19 cellular contexts compared by ENCODE assay signal in the genomic region with DNA sequence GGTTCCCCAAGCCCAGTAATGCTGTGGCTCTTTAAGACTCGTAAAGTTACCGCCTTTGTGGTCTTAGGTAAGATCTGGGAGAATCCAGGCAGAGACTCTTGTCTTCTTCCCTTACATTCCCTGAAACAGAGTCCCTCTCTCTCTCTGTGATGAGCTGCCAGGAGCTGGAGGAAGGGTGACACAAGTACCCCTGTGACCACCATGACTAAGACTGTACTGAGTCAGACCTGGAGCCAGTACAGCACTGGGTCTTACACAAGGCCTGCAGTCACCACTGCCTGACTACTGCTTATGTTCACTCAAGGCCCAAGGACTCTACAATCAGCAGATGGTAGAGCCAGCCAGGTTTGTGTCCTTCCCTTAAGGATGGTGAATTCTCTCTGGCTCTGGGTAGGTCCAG.
DNase-seq lines count a peak whose midpoint lies in the region; ATAC-seq, FAIRE-seq and TF ChIP-seq lines count a peak whose summit lies in the region.
"Had no signal": no experiment of that assay in that cellular context is flagged by ENCODE, and none has a peak within 500 bp of the region (broad histone marks: within the 10 kb centered on the region; RNA-seq: fewer than 3 reads in every experiment).

No MANE protein-coding gene starts in this region.

- no peak overlapping the region for H3K4me3 ChIP-seq in fibroblast of the aortic adventitia (ENCODE audit: low read depth, low read length)
- H3K4me3 ChIP-seq in pancreas = no peak overlapping the region
- H3K4me3 ChIP-seq: heart left ventricle, skin epidermis, vagina had no signal

- no peak for FAIRE-seq in pancreas (lab: Jason Lieb, UNC)
- FAIRE-seq: kidney had no signal

- no peaks in the 10 kb centered on the region for H3K36me3 Mint-ChIP-seq in activated T-helper 2 cell treated with anti-CD3 and anti-CD28 coated beads, Interferon-gamma antibody, Interleukin-2, Interleukin-4, amounts not matched to agents 10 μg/mL and 5 μg/mL and 100 μg/mL, durations not matched to agents 14 hours and 24 hours and 36 hours (ENCODE audit: low read depth)

- intact Hi-C loops in pancreas (cut with DNase I) = no loop called here
- intact Hi-C loops in activated T-helper 2 cell treated with anti-CD3 and anti-CD28 coated beads, Interferon-gamma antibody, Interleukin-2, Interleukin-4, amounts not matched to agents 10 μg/mL and 5 μg/mL and 100 μg/mL, durations not matched to agents 14 hours and 24 hours and 36 hours (cut with micrococcal nuclease) = no loop called here

- DNase-seq in AG08395 (ENCODE audit: low spot score) (peak; percentile 43), GM04504 (ENCODE audit: low read depth) (peak; percentile 9), T1000 (lab: John Stamatoyannopoulos, UW) (peak; percentile 25), fibroblast of the aortic adventitia (ENCODE audit: low read depth) (peak; percentile 10), cerebellar cortex (ENCODE audit: low spot score) (no peak), NCI-H1436 treated with DMSO at 0.1 percent for 48 hours (lab: John Stamatoyannopoulos, UW) (no peak), pancreas (no peak)
- DNase-seq in activated T-helper 2 cell treated with anti-CD3 and anti-CD28 coated beads, Interferon-gamma antibody, Interleukin-2, Interleukin-4, amounts not matched to agents 10 μg/mL and 5 μg/mL and 100 μg/mL, durations not matched to agents 14 hours and 24 hours and 36 hours (ENCODE audit: low spot score) = no peak
- DNase-seq: activated naive CD4-positive, alpha-beta T cell treated with Interleukin-2 at 50 U/mL for 16 hours; BE2C; H9; heart left ventricle; kidney; NCI-H446; OCI-M1; stimulated activated naive CD4-positive, alpha-beta T cell had no signal

- H3K36me3 ChIP-seq in pancreas = no peaks in the 10 kb centered on the region
- H3K36me3 ChIP-seq: BE2C, heart left ventricle, vagina had no signal

- H3K27me3 ChIP-seq in pancreas = no peaks in the 10 kb centered on the region
- H3K27me3 ChIP-seq: BE2C, heart left ventricle, vagina had no signal

- ATAC-seq in pancreas = no peak
- ATAC-seq: SK-N-SH treated with all-trans-retinoic acid at 6 μM for 48 hours had no signal

- H3K27ac ChIP-seq in pancreas = no peak overlapping the region
- H3K27ac ChIP-seq: heart left ventricle, skin epidermis, vagina had no signal

- no peak overlapping the region for H3K4me3 Mint-ChIP-seq in activated T-helper 2 cell treated with anti-CD3 and anti-CD28 coated beads, Interferon-gamma antibody, Interleukin-2, Interleukin-4, amounts not matched to agents 10 μg/mL and 5 μg/mL and 100 μg/mL, durations not matched to agents 14 hours and 24 hours and 36 hours (ENCODE audit: low read depth)
- H3K4me3 Mint-ChIP-seq: H9 had no signal

- 92 to 100% methylated on average over 2 of the region's 2 CpGs for WGBS in pancreas, 2 donors

- H3K4me1 ChIP-seq in pancreas = no peaks in the 10 kb centered on the region
- H3K4me1 ChIP-seq: BE2C, heart left ventricle, vagina had no signal

- H3K4me1 Mint-ChIP-seq in activated T-helper 2 cell treated with anti-CD3 and anti-CD28 coated beads, Interferon-gamma antibody, Interleukin-2, Interleukin-4, amounts not matched to agents 10 μg/mL and 5 μg/mL and 100 μg/mL, durations not matched to agents 14 hours and 24 hours and 36 hours (ENCODE audit: low read depth) = no peaks in the 10 kb centered on the region
- H3K4me1 Mint-ChIP-seq: H9 had no signal

- H3K9me3 Mint-ChIP-seq in activated T-helper 2 cell treated with anti-CD3 and anti-CD28 coated beads, Interferon-gamma antibody, Interleukin-2, Interleukin-4, amounts not matched to agents 10 μg/mL and 5 μg/mL and 100 μg/mL, durations not matched to agents 14 hours and 24 hours and 36 hours = no peaks in the 10 kb centered on the region

- no peaks in the 10 kb centered on the region for H3K27me3 Mint-ChIP-seq in activated T-helper 2 cell treated with anti-CD3 and anti-CD28 coated beads, Interferon-gamma antibody, Interleukin-2, Interleukin-4, amounts not matched to agents 10 μg/mL and 5 μg/mL and 100 μg/mL, durations not matched to agents 14 hours and 24 hours and 36 hours (ENCODE audit: low read depth)

- no peak overlapping the region for H3K27ac Mint-ChIP-seq in activated T-helper 2 cell treated with anti-CD3 and anti-CD28 coated beads, Interferon-gamma antibody, Interleukin-2, Interleukin-4, amounts not matched to agents 10 μg/mL and 5 μg/mL and 100 μg/mL, durations not matched to agents 14 hours and 24 hours and 36 hours
- H3K27ac Mint-ChIP-seq: H9 had no signal

- TF ChIP-seq CTCF in fibroblast of the aortic adventitia (IDR thresholded peaks at IDR 0.05; ENCODE audit: insufficient read depth, low read length) (no peak), pancreas (IDR thresholded peaks at IDR 0.05) (no peak)

- H3K9me3 ChIP-seq in pancreas = no peaks in the 10 kb centered on the region
- H3K9me3 ChIP-seq: BE2C, heart left ventricle, vagina had no signal

Comparison
In these comparisons a context has a peak if more than half of its experiments do, and no peak if none do; other contexts are left out.
1. DNase-seq: peak in AG08395 (single experiment), GM04504 (single experiment), T1000 (single experiment) and fibroblast of the aortic adventitia (single experiment); none in cerebellar cortex (single experiment), NCI-H1436 treated with DMSO at 0.1 percent for 48 hours (single experiment), pancreas (0 of 6) and activated T-helper 2 cell treated with anti-CD3 and anti-CD28 coated beads, Interferon-gamma antibody, Interleukin-2, Interleukin-4, amounts not matched to agents 10 μg/mL and 5 μg/mL and 100 μg/mL, durations not matched to agents 14 hours and 24 hours and 36 hours (single experiment).